1 cellular context compared by ENCODE assay signal in the genomic region with DNA sequence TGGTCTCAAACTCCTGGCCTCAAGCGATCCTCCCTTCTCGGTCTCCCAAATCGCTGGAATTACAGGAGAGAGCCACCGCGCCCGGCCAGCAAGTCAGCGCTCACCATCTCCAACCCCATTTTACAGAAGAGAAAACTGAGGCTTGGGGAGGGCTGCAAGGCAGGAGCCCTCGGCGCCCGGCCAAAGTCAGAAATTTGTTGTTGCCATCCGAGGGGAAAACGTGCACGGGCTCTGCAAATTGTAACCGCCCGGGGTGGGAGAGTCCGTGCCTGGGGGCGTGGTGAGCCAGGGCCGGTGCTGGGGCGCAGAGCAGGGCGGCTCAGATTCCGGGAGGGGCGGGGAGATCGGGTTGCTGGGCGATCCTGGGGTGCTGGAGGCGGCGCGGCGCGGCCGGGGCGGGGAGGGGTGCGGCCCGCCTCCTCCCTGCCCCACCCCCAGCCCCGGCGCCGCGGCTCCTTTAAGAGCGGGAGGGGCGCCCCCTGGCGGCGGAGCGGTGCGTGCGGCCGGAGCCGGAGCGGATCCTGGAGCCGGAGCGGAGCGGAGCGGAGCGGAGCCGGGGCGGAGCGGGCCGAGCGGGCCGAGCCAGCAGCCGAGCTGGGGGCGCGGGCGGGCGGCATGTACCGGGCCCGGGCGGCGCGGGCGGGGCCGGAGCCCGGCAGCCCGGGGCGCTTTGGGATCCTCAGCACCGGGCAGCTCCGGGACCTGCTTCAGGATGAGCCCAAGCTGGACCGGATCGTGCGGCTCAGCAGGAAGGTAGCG.
TF ChIP-seq lines count a peak whose summit lies in the region.

A gene with protein sequence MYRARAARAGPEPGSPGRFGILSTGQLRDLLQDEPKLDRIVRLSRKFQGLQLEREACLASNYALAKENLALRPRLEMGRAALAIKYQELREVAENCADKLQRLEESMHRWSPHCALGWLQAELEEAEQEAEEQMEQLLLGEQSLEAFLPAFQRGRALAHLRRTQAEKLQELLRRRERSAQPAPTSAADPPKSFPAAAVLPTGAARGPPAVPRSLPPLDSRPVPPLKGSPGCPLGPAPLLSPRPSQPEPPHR (plus strand): TSS at position 488 of the 759 bp plus-strand sequence. CDS start 128 bp downstream, at position 616.

TF ChIP-seq in H1, 55 proteins besides CTCF, POLR2A, EP300 and RAD21 (continued from another document):
- TF ChIP-seq HDAC2 (IDR thresholded peaks at IDR 0.05; ENCODE audit: borderline replicate concordance in 1 of 2, low read depth in 2 of 2, low read length in 2 of 2) (peak in 1 of 2 experiments; percentile 99; a peak in 2 of 4 replicates), CBX8 (IDR thresholded peaks at IDR 0.05; ENCODE audit: borderline replicate concordance, low read depth, low read length) (no peak), KDM1A (IDR thresholded peaks at IDR 0.05; ENCODE audit: borderline replicate concordance, low read length) (peak; percentile 100), TBP (IDR thresholded peaks at IDR 0.05; ENCODE audit: low read depth, low read length) (peak; percentile 78; the same call in 1 of the 2 replicates), EGR1 (IDR thresholded peaks at IDR 0.05; ENCODE audit: borderline replicate concordance, low read depth, low read length) (peak; percentile 60; the same call in 1 of the 2 replicates), TAF1 (IDR thresholded peaks at IDR 0.05; ENCODE audit: low read depth, low read length) (peak; percentile 41; the same call in 1 of the 2 replicates)
